In the genomic region with DNA sequence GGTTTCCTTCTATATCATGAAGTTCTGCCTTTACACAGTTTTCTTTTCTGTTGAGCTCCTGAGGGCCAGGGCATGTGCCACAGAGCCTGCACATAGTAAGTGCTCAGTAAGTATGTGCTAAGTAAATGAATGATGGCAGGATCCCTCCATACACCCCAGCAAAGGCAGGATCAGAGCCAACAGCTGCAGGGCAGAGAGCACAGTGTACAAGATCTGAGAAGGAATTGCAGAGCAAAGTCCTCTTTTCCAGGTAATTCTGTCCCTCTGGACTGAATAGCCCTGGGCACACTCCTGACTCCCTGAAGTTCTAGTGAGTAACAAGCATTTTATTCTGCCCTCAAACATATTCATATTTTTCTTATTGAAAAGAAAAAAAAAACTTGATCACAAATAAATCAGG, we compare ENCODE assay signal across 29 cellular contexts.
"Had no signal": no experiment of that assay in that cellular context is flagged by ENCODE, and none has a peak within 500 bp of the region (broad histone marks: within the 10 kb centered on the region; RNA-seq: fewer than 3 reads in every experiment).

No MANE protein-coding gene starts in this region.

- H3K4me3 ChIP-seq: neural progenitor cell, ovary, psoas muscle, right lobe of liver, sigmoid colon, smooth muscle cell, spleen, suprapubic skin, testis, tibial artery, upper lobe of left lung, uterus had no signal

- H3K27ac ChIP-seq: neural progenitor cell, ovary, parathyroid adenoma, psoas muscle, right lobe of liver, sigmoid colon, spleen, suprapubic skin, testis, upper lobe of left lung, uterus had no signal

- H3K9me3 ChIP-seq: ovary, psoas muscle, right lobe of liver, sigmoid colon, spleen, suprapubic skin, testis, tibial artery, upper lobe of left lung, uterus had no signal

- DNase-seq: naive thymus-derived CD4-positive, alpha-beta T cell; natural killer cell; occipital lobe; ovary; posterior cingulate gyrus; psoas muscle; right cardiac atrium; right lobe of liver; sigmoid colon; spleen; stimulated activated CD4-positive, alpha-beta T cell treated with anti-CD3 and anti-CD28 coated beads, Interleukin-12 subunit alpha, Interleukin-12 subunit beta, amount 100 ng/mL, for 4 hours; stimulated activated CD4-positive, alpha-beta T cell treated with anti-CD3 and anti-CD28 coated beads, Interleukin-1b, Interleukin-23, amount 100 ng/mL, for 48 hours; stimulated activated CD4-positive, alpha-beta T cell treated with anti-CD3 and anti-CD28 coated beads, Interleukin-4, amount 100 ng/mL, for 1 hour; stimulated activated CD4-positive, alpha-beta T cell treated with anti-CD3 and anti-CD28 coated beads, Interleukin-4, amount 100 ng/mL, for 4 hours; stimulated activated CD8-positive, alpha-beta memory T cell treated with anti-CD3 and anti-CD28 coated beads, Interleukin-4, amount 100 ng/mL, for 48 hours; stimulated activated naive CD4-positive, alpha-beta T cell; stimulated activated naive CD8-positive, alpha-beta T cell treated with anti-CD3 and anti-CD28 coated beads, Interleukin-15, amount 100 ng/mL, for 72 hours; stimulated activated naive CD8-positive, alpha-beta T cell treated with anti-CD3 and anti-CD28 coated beads, Interleukin-15, Interleukin-2, amounts not matched to agents 100 U/mL and 50 U/mL, for 24 hours; substantia nigra; testis; tibial artery; trophoblast cell; upper lobe of left lung; uterus had no signal

- H3K9ac ChIP-seq: neural progenitor cell, parathyroid adenoma had no signal

- H3K4me1 ChIP-seq: psoas muscle, spleen, uterus had no signal

- ATAC-seq: naive thymus-derived CD4-positive, alpha-beta T cell; natural killer cell; psoas muscle; right cardiac atrium; right lobe of liver; stimulated activated memory B cell treated with anti-CD40 and anti-IgM and Interleukin-4, amounts not matched to agents 10 μg/mL and 1 μg/mL and 100 μg/mL, for 72 hours; stimulated activated naive CD8-positive, alpha-beta T cell treated with anti-CD3 and anti-CD28 coated beads, Interleukin-15, amount 100 ng/mL, for 72 hours; stimulated activated naive CD8-positive, alpha-beta T cell treated with anti-CD3 and anti-CD28 coated beads, Interleukin-15, Interleukin-2, amounts not matched to agents 100 U/mL and 50 U/mL, for 24 hours had no signal

- H3K27me3 ChIP-seq: neural progenitor cell, ovary, right lobe of liver, sigmoid colon, spleen, suprapubic skin, testis, tibial artery, upper lobe of left lung, uterus had no signal

- H3K36me3 ChIP-seq: neural progenitor cell, ovary, right lobe of liver, sigmoid colon, spleen, suprapubic skin, tibial artery, upper lobe of left lung, uterus had no signal
